ENCODE assay signal across 19 cellular contexts in genomic region chr2:117726747-117727146, GRCh38.
"Had no signal": no experiment of that assay in that cellular context is flagged by ENCODE, and none has a peak within 500 bp of the region (broad histone marks: within the 10 kb centered on the region; RNA-seq: fewer than 3 reads in every experiment).

No MANE protein-coding gene starts in this region.

- H3K27me3 Mint-ChIP-seq: IgD-negative memory B cell had no signal

- H3K27ac ChIP-seq: HL-60, KMS-11, RWPE1 had no signal

- H3K4me3 Mint-ChIP-seq: IgD-negative memory B cell had no signal

- H3K27ac Mint-ChIP-seq: IgD-negative memory B cell had no signal

- DNase-seq: Kasumi-1, MV-4-11, NCI-H1048, NCI-H1105, NCI-H1417, NCI-H1436 treated with DMSO at 0.1 percent for 48 hours, NCI-H1694, NCI-H187 treated with DMSO at 0.1 percent for 48 hours, NCI-H2029 treated with DMSO at 0.1 percent for 48 hours, NCI-H2171 treated with DMSO at 0.1 percent for 48 hours, NCI-H446 treated with DMSO at 0.1 percent for 48 hours, NCI-H748 treated with DMSO at 0.1 percent for 48 hours, PC-3, SHP77 had no signal

- H3K9ac ChIP-seq: KMS-11 had no signal

- H3K4me3 ChIP-seq: K562 had no signal

- H3K4me2 ChIP-seq: KMS-11 had no signal
